In genomic region chr1:243924188-243924587, GRCh38 we compare ENCODE assay signal across 16 cellular contexts.
DNase-seq lines count a peak whose midpoint lies in the region; ATAC-seq and TF ChIP-seq lines count a peak whose summit lies in the region.
"Had no signal": no experiment of that assay in that cellular context is flagged by ENCODE, and none has a peak within 500 bp of the region (broad histone marks: within the 10 kb centered on the region; RNA-seq: fewer than 3 reads in every experiment).

No MANE protein-coding gene starts in this region.

- H3K36me3 ChIP-seq in SJCRH30 = no peaks in the 10 kb centered on the region
- H3K36me3 ChIP-seq: BLaER1 treated with 17β-estradiol and CSF1 and Interleukin-3, amounts not matched to agents 10 nM and 100 nM; left lung had no signal

- no peaks in the 10 kb centered on the region for H3K27me3 ChIP-seq in SJCRH30
- H3K27me3 ChIP-seq: BLaER1 treated with 17β-estradiol and CSF1 and Interleukin-3, amounts not matched to agents 10 nM and 100 nM had no signal

- H3K4me3 ChIP-seq in AG09309 (ENCODE audit: control insufficient read depth, low read depth, low read length) (no peak overlapping the region), astrocyte of the spinal cord (ENCODE audit: low read depth, low read length) (no peak overlapping the region), SJCRH30 (no peak overlapping the region)
- H3K4me3 ChIP-seq: BLaER1 treated with 17β-estradiol and CSF1 and Interleukin-3, amounts not matched to agents 10 nM and 100 nM; left lung had no signal

- no peak overlapping the region for H3K27ac ChIP-seq in SJCRH30
- H3K27ac ChIP-seq: BLaER1 treated with 17β-estradiol and CSF1 and Interleukin-3, amounts not matched to agents 10 nM and 100 nM; left lung had no signal

- peaks cover 17% of the 10 kb centered on the region for H3K4me1 ChIP-seq in SJCRH30

- in situ Hi-C loops in astrocyte of the spinal cord (cut with HindIII; ENCODE audit: low sequenced_read_pairs) = no loop called here

- DNase-seq in AG09309 (ENCODE audit: low read depth) (peak; percentile 16), HT1080 (ENCODE audit: low read depth) (peak; percentile 85), astrocyte of the spinal cord (ENCODE audit: low read depth, low spot score) (peak; percentile 49), islet precursor cell (peak; percentile 89), SJCRH30 (no peak), omental fat pad (ENCODE audit: low spot score) (no peak), DMS153 (lab: John Stamatoyannopoulos, UW) (no peak), posterior cingulate gyrus (no peak)
- DNase-seq: activated CD4-positive, alpha-beta T cell treated with anti-CD3 and anti-CD28 coated beads, Interleukin-2, amount 50 U/mL, for 4 hours; activated gamma-delta T cell treated with Interleukin-2 at 50 U/mL for 16 hours; cortex of kidney; left lung; NCI-H1105 treated with DMSO at 0.1 percent for 48 hours; stimulated activated CD8-positive, alpha-beta memory T cell treated with anti-CD3 and anti-CD28 coated beads, Interleukin-4, amount 100 ng/mL, for 48 hours; T-cell had no signal

- H3K9me3 ChIP-seq in SJCRH30 (replicated peaks) = no peaks in the 10 kb centered on the region
- H3K9me3 ChIP-seq: BLaER1 treated with 17β-estradiol and CSF1 and Interleukin-3, amounts not matched to agents 10 nM and 100 nM; left lung had no signal

- no peak for ATAC-seq in omental fat pad (ENCODE audit: low FRiP score)
- ATAC-seq: left lung, T-cell had no signal

- TF ChIP-seq CTCF in AG09309 (IDR thresholded peaks at IDR 0.05; ENCODE audit: control insufficient read depth, insufficient read depth, low read depth, low read length, missing control alignments) (no peak), astrocyte of the spinal cord (IDR thresholded peaks at IDR 0.05; ENCODE audit: low read depth, low read length) (no peak), omental fat pad (IDR thresholded peaks at IDR 0.05) (no peak)

- intact Hi-C loops in posterior cingulate gyrus (cut with DNase I) = no loop called here

Comparison
In these comparisons a context has a peak if more than half of its experiments do, and no peak if none do; other contexts are left out.
1. DNase-seq: peak in AG09309 (single experiment), HT1080 (single experiment), astrocyte of the spinal cord (single experiment) and islet precursor cell (single experiment); none in SJCRH30 (0 of 2), omental fat pad (single experiment), DMS153 (single experiment) and posterior cingulate gyrus (0 of 10).